ENCODE assay signal across 9 cellular contexts in genomic region chr16:57775661-57776469, GRCh38. TPM values are rescaled to one million over a fixed set of nuclear protein-coding genes. Genes with fewer than 3 reads are reported as not detected.
DNase-seq lines count a peak whose midpoint lies in the region; ATAC-seq and TF ChIP-seq lines count a peak whose summit lies in the region.
"Had no signal": no experiment of that assay in that cellular context is flagged by ENCODE, and none has a peak within 500 bp of the region (broad histone marks: within the 10 kb centered on the region; RNA-seq: fewer than 3 reads in every experiment).

No MANE protein-coding gene starts in this region.

- H3K9me3 Mint-ChIP-seq in activated naive CD4-positive, alpha-beta T cell treated with anti-CD3 and anti-CD28 coated beads, Interleukin-2, amount 10 ng/mL, durations not matched to agents 7 days and 5 days = no peaks in the 10 kb centered on the region
- H3K9me3 Mint-ChIP-seq: naive B cell had no signal

- ATAC-seq in left ventricle myocardium superior (peak; percentile 21), HG03108 (IDR thresholded peaks at IDR 0.05; ENCODE audit: unreplicated experiment) (no peak)

- H3K27me3 ChIP-seq in OCI-LY1 (ENCODE audit: insufficient read depth, low read length) = peaks cover 8% of the 10 kb centered on the region; the same call in 1 of the 2 replicates
- no peaks in the 10 kb centered on the region for H3K27me3 ChIP-seq in smooth muscle cell (ENCODE audit: low read depth)

- H3K4me3 Mint-ChIP-seq in activated naive CD4-positive, alpha-beta T cell treated with anti-CD3 and anti-CD28 coated beads, Interleukin-2, amount 10 ng/mL, durations not matched to agents 7 days and 5 days = no peak overlapping the region
- H3K4me3 Mint-ChIP-seq: naive B cell had no signal

- DNase-seq in left ventricle myocardium superior = no peak
- no peak for DNase-seq in smooth muscle cell (lab: John Stamatoyannopoulos, UW; ENCODE audit: unreplicated experiment)
- no peak for DNase-seq in activated naive CD4-positive, alpha-beta T cell treated with anti-CD3 and anti-CD28 coated beads, Interleukin-2, amount 10 ng/mL, durations not matched to agents 7 days and 5 days
- DNase-seq in activated CD4-positive, alpha-beta T cell treated with anti-CD3 and anti-CD28 coated beads, Interleukin-2, amount 50 U/mL, for 1 hour = no peak
- DNase-seq: Karpas-422, naive B cell had no signal

- intact Hi-C loops in left ventricle myocardium superior (cut with micrococcal nuclease) = no loop called here

- H3K27me3 Mint-ChIP-seq in activated naive CD4-positive, alpha-beta T cell treated with anti-CD3 and anti-CD28 coated beads, Interleukin-2, amount 10 ng/mL, durations not matched to agents 7 days and 5 days = peaks cover 5% of the 10 kb centered on the region
- H3K27me3 Mint-ChIP-seq: naive B cell had no signal

- no peaks in the 10 kb centered on the region for H3F3A ChIP-seq in OCI-LY1 (ENCODE audit: insufficient read depth, low read length)
- no peaks in the 10 kb centered on the region for H3F3A ChIP-seq in smooth muscle cell (ENCODE audit: low read depth)

- H3K9ac ChIP-seq in OCI-LY1 (ENCODE audit: low read length) (no peak overlapping the region), smooth muscle cell (ENCODE audit: low read depth) (no peak overlapping the region)

- WGBS in smooth muscle cell (ENCODE audit: low lambda C conversion rate) = 47% methylated on average over 23 of the region's 23 CpGs

- no peak overlapping the region for H3K27ac Mint-ChIP-seq in activated naive CD4-positive, alpha-beta T cell treated with anti-CD3 and anti-CD28 coated beads, Interleukin-2, amount 10 ng/mL, durations not matched to agents 7 days and 5 days

- H3K36me3 ChIP-seq in HEK293 (ENCODE audit: control insufficient read depth in 2 of 2, insufficient read depth in 1 of 2, low read length in 2 of 2) = no peaks in the 10 kb centered on the region
- H3K36me3 ChIP-seq in OCI-LY1 (ENCODE audit: insufficient read depth, low read length) = no peaks in the 10 kb centered on the region
- no peaks in the 10 kb centered on the region for H3K36me3 ChIP-seq in smooth muscle cell (ENCODE audit: low read depth)

- no peaks in the 10 kb centered on the region for H3K79me2 ChIP-seq in OCI-LY1 (ENCODE audit: insufficient read depth, low read length)
- no peaks in the 10 kb centered on the region for H3K79me2 ChIP-seq in smooth muscle cell (ENCODE audit: low read depth)

- CTCF ChIA-PET in HEK293 (lab: Yijun Ruan, JAX) = interaction anchor here (0.6 to 1.2 kb wide), 3 partner anchors 15 to 124 kb away, joined by 3 to 5 read pairs (median 4); no protein-coding TSS in a partner anchor
- CTCF ChIA-PET in activated naive CD4-positive, alpha-beta T cell treated with anti-CD3 and anti-CD28 coated beads, Interleukin-2, amount 10 ng/mL, durations not matched to agents 7 days and 5 days (lab: Charles Lee) = interaction anchor here (1.7 kb wide), 1 partner anchor 88 kb away, joined by 3 read pairs; no protein-coding TSS in a partner anchor

- H3K27ac ChIP-seq in HEK293 (ENCODE audit: extremely low read depth, low read depth, low read length) (no peak overlapping the region), OCI-LY1 (ENCODE audit: low read depth, low read length, poor library complexity, severe bottlenecking) (no peak overlapping the region), smooth muscle cell (ENCODE audit: low read depth) (no peak overlapping the region)

- no peak overlapping the region for H3K4me2 ChIP-seq in OCI-LY1 (ENCODE audit: low read length)
- H3K4me2 ChIP-seq in smooth muscle cell = no peak overlapping the region

- TF ChIP-seq CTCF in HEK293 (tag by site-specific recombination; IDR thresholded peaks at IDR 0.05) (peak; percentile 93), OCI-LY1 (IDR thresholded peaks at IDR 0.05; ENCODE audit: low read length) (peak; percentile 48; the same call in 1 of the 2 replicates), smooth muscle cell (IDR thresholded peaks at IDR 0.05; ENCODE audit: borderline replicate concordance, insufficient read depth, poor library complexity, severe bottlenecking) (peak; percentile 16)

- H2AFZ ChIP-seq in OCI-LY1 (ENCODE audit: low read length) = no peak overlapping the region
- H2AFZ ChIP-seq in smooth muscle cell (ENCODE audit: low read depth) = no peak overlapping the region

- H3K9me2 ChIP-seq in OCI-LY1 (ENCODE audit: low read depth, low read length) = no peaks in the 10 kb centered on the region

- H3K4me1 Mint-ChIP-seq in activated naive CD4-positive, alpha-beta T cell treated with anti-CD3 and anti-CD28 coated beads, Interleukin-2, amount 10 ng/mL, durations not matched to agents 7 days and 5 days = no peaks in the 10 kb centered on the region
- H3K4me1 Mint-ChIP-seq: naive B cell had no signal

- H4K20me1 ChIP-seq in OCI-LY1 (ENCODE audit: insufficient read depth, low read length) (no peaks in the 10 kb centered on the region), smooth muscle cell (ENCODE audit: low read depth) (peaks cover 52% of the 10 kb centered on the region)

- POLR2A ChIA-PET in HEK293 (lab: Yijun Ruan, JAX) = no interaction called here

- no peaks in the 10 kb centered on the region for H3K9me3 ChIP-seq in HEK293 (ENCODE audit: control insufficient read depth, insufficient read depth, low read depth, low read length)
- H3K9me3 ChIP-seq in OCI-LY1 (ENCODE audit: low read length) = no peaks in the 10 kb centered on the region
- H3K9me3 ChIP-seq in smooth muscle cell (replicated peaks; ENCODE audit: low read depth) = no peaks in the 10 kb centered on the region

- no peaks in the 10 kb centered on the region for H3K36me3 Mint-ChIP-seq in activated naive CD4-positive, alpha-beta T cell treated with anti-CD3 and anti-CD28 coated beads, Interleukin-2, amount 10 ng/mL, durations not matched to agents 7 days and 5 days
- H3K36me3 Mint-ChIP-seq: naive B cell had no signal

- no peak overlapping the region for H3K4me3 ChIP-seq in HEK293 (ENCODE audit: low read depth, low read length)
- H3K4me3 ChIP-seq in OCI-LY1 (ENCODE audit: low read depth, low read length, poor library complexity, severe bottlenecking) = no peak overlapping the region
- H3K4me3 ChIP-seq in smooth muscle cell = no peak overlapping the region

- H3K4me1 ChIP-seq in HEK293 (ENCODE audit: control insufficient read depth, insufficient read depth, low read length) (no peaks in the 10 kb centered on the region), OCI-LY1 (ENCODE audit: insufficient read depth, low read length, severe bottlenecking) (no peaks in the 10 kb centered on the region), smooth muscle cell (ENCODE audit: low read depth) (peaks cover 3% of the 10 kb centered on the region)

TF ChIP-seq in HEK293, 187 proteins besides CTCF, POLR2A, EP300 and RAD21:
- TF ChIP-seq ZNF449 (tag by site-specific recombination; IDR thresholded peaks at IDR 0.05) (peak; percentile 17; the same call in 1 of the 2 replicates), FEZF1 (tag by site-specific recombination; IDR thresholded peaks at IDR 0.05) (no peak)

RNA-seq across cellular contexts. Expression of gene KIFC3, which starts 26.4 kb away (rescaled TPM):
- total RNA-seq in left ventricle myocardium superior = 52.6 TPM
- total RNA-seq in smooth muscle cell = 28.0 and 30.6 TPM in 2 replicates
- 50.2 and 51.6 TPM in 2 replicates for polyA plus RNA-seq in smooth muscle cell

RNA-seq across cellular contexts. Expression of gene KATNB1, which starts 40.3 kb away (rescaled TPM):
- total RNA-seq in left ventricle myocardium superior (9.3 TPM), smooth muscle cell (11.9 and 15.5 TPM in 2 replicates)
- polyA plus RNA-seq in smooth muscle cell = 14.2 and 23.6 TPM in 2 replicates

Comparison
In these comparisons a context has a peak if more than half of its experiments do, and no peak if none do; other contexts are left out.
1. CTCF ChIP-seq: peak in every context shown above with its lines; median percentile 93 in HEK293; 48 in OCI-LY1; 16 in smooth muscle cell.